In the genomic region with DNA sequence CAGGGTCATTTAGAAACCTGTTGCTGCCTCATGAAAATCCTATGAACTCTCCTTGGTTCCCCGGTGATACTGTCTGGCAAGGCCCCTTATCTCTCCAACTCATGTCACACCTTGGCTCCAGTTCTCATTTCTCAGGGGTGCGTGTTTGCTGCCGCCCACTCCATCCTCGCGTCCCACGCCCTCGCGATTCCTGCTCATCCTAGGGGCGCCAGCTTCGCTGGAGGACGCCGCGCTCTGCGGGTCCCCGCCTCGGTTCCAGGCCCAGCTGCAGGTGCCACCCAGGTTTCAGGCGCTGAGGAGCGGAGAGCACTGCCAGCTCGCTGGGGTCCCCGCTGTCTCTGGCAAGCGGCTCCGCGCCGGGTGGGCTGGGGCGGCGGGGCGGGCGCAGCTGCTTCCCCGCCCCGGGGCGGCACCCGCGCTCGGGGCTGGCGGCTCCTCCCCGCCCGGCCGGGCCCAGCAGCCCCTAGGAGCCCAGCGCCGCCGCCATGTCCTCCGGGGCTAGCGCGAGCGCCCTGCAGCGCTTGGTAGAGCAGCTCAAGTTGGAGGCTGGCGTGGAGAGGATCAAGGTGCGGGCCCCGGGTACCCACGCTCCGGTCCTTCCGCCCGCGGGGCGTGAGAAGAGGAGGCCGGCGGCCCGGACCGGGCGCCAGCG, we compare ENCODE assay signal across 8 cellular contexts. TPM values are rescaled to one million over a fixed set of nuclear protein-coding genes. Genes with fewer than 3 reads are reported as not detected.
DNase-seq lines count a peak whose midpoint lies in the region; ATAC-seq and TF ChIP-seq lines count a peak whose summit lies in the region.

A gene (plus strand): TSS at position 456 of the 652 bp plus-strand sequence. CDS start 30 bp downstream, at position 486.

- H3K4me3 Mint-ChIP-seq in activated CD8-positive, alpha-beta T cell treated with anti-CD3 and anti-CD28 coated beads for 36 hours, result peak within 1 kb of the TSS; percentile 93

- peak within 1 kb of the TSS; percentile 83 for H3K4me3 ChIP-seq in AG04449 (ENCODE audit: low read depth, low read length)

- H3K27ac Mint-ChIP-seq in activated CD8-positive, alpha-beta T cell treated with anti-CD3 and anti-CD28 coated beads for 36 hours, result peak within 1 kb of the TSS; percentile 91

- CTCF ChIA-PET in AG04449 (lab: Yijun Ruan, JAX), result interaction anchor here (1.3 kb wide), 1 partner anchor 32 kb away, joined by 3 read pairs; no protein-coding TSS in a partner anchor
- CTCF ChIA-PET in activated CD8-positive, alpha-beta T cell treated with anti-CD3 and anti-CD28 coated beads for 36 hours (lab: Charles Lee), result interaction anchor here (0.9 kb wide), 1 partner anchor 63 kb away, joined by 5 read pairs; no protein-coding TSS in a partner anchor

- DNase-seq in AG04449 (ENCODE audit: low read depth, low spot score) (no peak), NCI-H460 (ENCODE audit: extremely low read depth, low read depth) (peak; percentile 41), lung microvascular endothelial cell (ENCODE audit: low read depth in 2 of 2) (peak; percentile 61 to 64)
- peak; percentile 70 for DNase-seq in activated CD8-positive, alpha-beta T cell treated with anti-CD3 and anti-CD28 coated beads for 36 hours
- peak; percentile 59 for DNase-seq in effector CD4-positive, alpha-beta T cell
- peak; percentile 52 to 59 (median 54) for DNase-seq in stimulated activated CD4-positive, alpha-beta T cell treated with anti-CD3 and anti-CD28 coated beads, TNF-alpha, amount 100 ng/mL, for 4 hours (ENCODE audit: low read depth in 3 of 3)

- intact Hi-C loops in activated CD8-positive, alpha-beta T cell treated with anti-CD3 and anti-CD28 coated beads for 36 hours (cut with micrococcal nuclease), result loop anchor here (5.0 kb wide), 1 partner anchor 34 kb away; no protein-coding TSS in a partner anchor

- no peak for TF ChIP-seq CTCF in AG04449 (IDR thresholded peaks at IDR 0.05; ENCODE audit: insufficient read depth, low read length, missing control alignments)
- TF ChIP-seq CTCF in activated CD8-positive, alpha-beta T cell treated with anti-CD3 and anti-CD28 coated beads for 36 hours (IDR thresholded peaks at IDR 0.05), result no peak

- peaks cover 14% of the 10 kb centered on the region for H3K36me3 Mint-ChIP-seq in activated CD8-positive, alpha-beta T cell treated with anti-CD3 and anti-CD28 coated beads for 36 hours (ENCODE audit: low read depth)

- H3K27me3 Mint-ChIP-seq in activated CD8-positive, alpha-beta T cell treated with anti-CD3 and anti-CD28 coated beads for 36 hours, result peaks cover 3% of the 10 kb centered on the region

- POLR2A ChIA-PET in AG04449 (lab: Yijun Ruan, JAX), result interaction anchor here (1.0 to 2.2 kb wide), 3 partner anchors 12 to 30 kb away, joined by 3 to 13 read pairs (median 3); a partner anchor contains a TSS
- POLR2A ChIA-PET in activated CD8-positive, alpha-beta T cell treated with anti-CD3 and anti-CD28 coated beads for 36 hours (lab: Charles Lee), result interaction anchor here (0.6 to 0.8 kb wide), 3 partner anchors 10 to 30 kb away, joined by 3 to 7 read pairs (median 3); a partner anchor contains a TSS

- H3K4me1 Mint-ChIP-seq in activated CD8-positive, alpha-beta T cell treated with anti-CD3 and anti-CD28 coated beads for 36 hours (ENCODE audit: low read depth), result peaks cover 33% of the 10 kb centered on the region

- ATAC-seq in GM18517 (IDR thresholded peaks at IDR 0.05; ENCODE audit: unreplicated experiment), result peak; percentile 60
- ATAC-seq in HG02981 (IDR thresholded peaks at IDR 0.05; ENCODE audit: unreplicated experiment), result peak; percentile 82
- peak; percentile 96 for ATAC-seq in activated CD8-positive, alpha-beta T cell treated with anti-CD3 and anti-CD28 coated beads for 36 hours

- H3K9me3 Mint-ChIP-seq in activated CD8-positive, alpha-beta T cell treated with anti-CD3 and anti-CD28 coated beads for 36 hours, result no peaks in the 10 kb centered on the region

RNA-seq across cellular contexts. Expression of the gene that starts here (rescaled TPM):
- 114 and 122 TPM in 2 replicates for total RNA-seq in NCI-H460 (2014; rRNA removed; shearing (Covaris generic))
- polyA plus RNA-seq in NCI-H460 (2014; cell fraction: nucleus; rRNA removed), result 61.5 and 81.5 TPM in 2 replicates
- total RNA-seq in activated CD8-positive, alpha-beta T cell treated with anti-CD3 and anti-CD28 coated beads for 36 hours, result 10 to 100 TPM; 14.3 to 17.2 TPM
- total RNA-seq in lung microvascular endothelial cell, result 44.0 and 53.0 TPM in 2 replicates
